14 cellular contexts compared by ENCODE assay signal in the genomic region with DNA sequence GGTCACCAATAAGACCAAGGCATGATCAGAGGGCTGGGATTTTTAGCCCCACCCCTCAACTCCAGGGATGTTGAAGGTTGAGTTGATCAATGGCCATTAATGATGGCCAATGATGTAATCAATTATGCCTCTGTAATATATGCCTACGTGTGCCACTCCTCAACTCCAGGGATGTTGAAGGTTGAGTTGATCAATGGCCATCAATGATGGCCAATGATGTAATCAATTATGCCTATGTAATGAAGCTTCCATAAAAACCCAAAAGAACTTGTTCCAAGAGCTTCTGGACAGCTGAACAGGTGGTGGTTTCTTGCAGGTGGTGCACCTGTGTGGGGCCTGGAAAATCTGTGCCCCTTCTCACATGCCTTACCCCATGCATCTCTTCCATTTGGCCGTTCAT. TPM values are rescaled to one million over a fixed set of nuclear protein-coding genes. Genes with fewer than 3 reads are reported as not detected.
DNase-seq lines count a peak whose midpoint lies in the region; ATAC-seq, FAIRE-seq and TF ChIP-seq lines count a peak whose summit lies in the region.
"Had no signal": no experiment of that assay in that cellular context is flagged by ENCODE, and none has a peak within 500 bp of the region (broad histone marks: within the 10 kb centered on the region; RNA-seq: fewer than 3 reads in every experiment).

No MANE protein-coding gene starts in this region.

- POLR2A ChIA-PET in HepG2 (lab: Yijun Ruan, JAX) (no interaction called here), HEK293 (lab: Yijun Ruan, JAX) (no interaction called here)

- no peak overlapping the region for H2BK120ac ChIP-seq in neuronal stem cell (ENCODE audit: low read depth, low read length)

- H3K79me1 ChIP-seq in neuronal stem cell (ENCODE audit: low read depth, low read length) = no peaks in the 10 kb centered on the region

- ATAC-seq in HepG2 = no peak
- no peak for ATAC-seq in right lobe of liver

- no peak overlapping the region for H2BK15ac ChIP-seq in neuronal stem cell (ENCODE audit: low read length)

- H3K79me2 ChIP-seq in HepG2 (ENCODE audit: insufficient read depth, low read length) (no peaks in the 10 kb centered on the region), Karpas-422 (ENCODE audit: low read length) (no peaks in the 10 kb centered on the region)

- intact Hi-C loops in HepG2 (cut with micrococcal nuclease; ENCODE audit: unreplicated experiment) (no loop called here), right lobe of liver (cut with DNase I) (no loop called here)

- no peak overlapping the region for H3K23ac ChIP-seq in neuronal stem cell (ENCODE audit: low read depth, low read length, poor library complexity)

- H3K18ac ChIP-seq in neuronal stem cell (ENCODE audit: low read length) = no peak overlapping the region

- no peaks in the 10 kb centered on the region for H4K20me1 ChIP-seq in HepG2 (ENCODE audit: insufficient read depth, low read length)
- no peaks in the 10 kb centered on the region for H4K20me1 ChIP-seq in Karpas-422 (ENCODE audit: insufficient read depth, low read depth, low read length)
- H4K20me1 ChIP-seq: BLaER1 treated with 17β-estradiol and CSF1 and Interleukin-3, amounts not matched to agents 10 nM and 100 nM had no signal

- no peaks in the 10 kb centered on the region for H3K36me3 ChIP-seq in HepG2 (replicated peaks in 1 of 2; ENCODE audit: control insufficient read depth in 1 of 2, insufficient read depth in 2 of 2, low read length in 2 of 2)
- H3K36me3 ChIP-seq in right lobe of liver = no peaks in the 10 kb centered on the region
- no peaks in the 10 kb centered on the region for H3K36me3 ChIP-seq in HEK293 (ENCODE audit: control insufficient read depth in 2 of 2, insufficient read depth in 1 of 2, low read length in 2 of 2)
- no peaks in the 10 kb centered on the region for H3K36me3 ChIP-seq in bronchial epithelial cell (ENCODE audit: control insufficient read depth, insufficient read depth, low read length)
- H3K36me3 ChIP-seq in neuronal stem cell (replicated peaks in 1 of 2; ENCODE audit: control insufficient read depth in 2 of 2, insufficient read depth in 2 of 2, low read length in 2 of 2) = no peaks in the 10 kb centered on the region
- no peaks in the 10 kb centered on the region for H3K36me3 ChIP-seq in Karpas-422 (ENCODE audit: insufficient read depth, low read length)
- H3K36me3 ChIP-seq: BLaER1 treated with 17β-estradiol and CSF1 and Interleukin-3, amounts not matched to agents 10 nM and 100 nM had no signal

- in situ Hi-C loops in HepG2 (cut with HindIII; ENCODE audit: extremely low pct_ligation_motif_present, low pct_unique_long_range_greater_than_20kb) = no loop called here

- H3K9me3 ChIP-seq in HepG2 (ENCODE audit: low read length) = peaks cover 4% of the 10 kb centered on the region; the same call in 1 of the 2 replicates
- no peaks in the 10 kb centered on the region for H3K9me3 ChIP-seq in right lobe of liver
- no peaks in the 10 kb centered on the region for H3K9me3 ChIP-seq in HEK293 (ENCODE audit: control insufficient read depth, insufficient read depth, low read depth, low read length)
- H3K9me3 ChIP-seq in neuronal stem cell (replicated peaks in 1 of 2; ENCODE audit: control insufficient read depth in 2 of 2, insufficient read depth in 1 of 2, low read depth in 1 of 2, low read length in 2 of 2) = peaks cover 0 to 3% of the 10 kb centered on the region in 2 donors
- no peaks in the 10 kb centered on the region for H3K9me3 ChIP-seq in Karpas-422 (ENCODE audit: low read length)

- H3K27ac ChIP-seq in HepG2 (ENCODE audit: extremely low read length, insufficient read depth, low read length) = no peak overlapping the region
- no peak overlapping the region for H3K27ac ChIP-seq in right lobe of liver
- no peak overlapping the region for H3K27ac ChIP-seq in HEK293 (ENCODE audit: extremely low read depth, low read depth, low read length)
- H3K27ac ChIP-seq in neuronal stem cell (replicated peaks; ENCODE audit: low read length) = no peak overlapping the region
- no peak overlapping the region for H3K27ac ChIP-seq in Karpas-422 (ENCODE audit: low read length)
- H3K27ac ChIP-seq: BLaER1 treated with 17β-estradiol and CSF1 and Interleukin-3, amounts not matched to agents 10 nM and 100 nM had no signal

- H2AK5ac ChIP-seq in neuronal stem cell (ENCODE audit: low read depth, low read length) = no peak overlapping the region

- H3K4me2 ChIP-seq in HepG2 (ENCODE audit: low read depth, low read length) (no peak overlapping the region), neuronal stem cell (ENCODE audit: insufficient read depth, low read length, poor library complexity, severe bottlenecking) (no peak overlapping the region), Karpas-422 (ENCODE audit: low read depth, low read length, poor library complexity, severe bottlenecking) (no peak overlapping the region)
- H3K4me2 ChIP-seq: BLaER1 treated with 17β-estradiol and CSF1 and Interleukin-3, amounts not matched to agents 10 nM and 100 nM had no signal

- TF ChIP-seq CTCF in HepG2 (CRISPR knock-in tag; IDR thresholded peaks at IDR 0.05) = no peak
- TF ChIP-seq CTCF in right lobe of liver (IDR thresholded peaks at IDR 0.05) = no peak
- TF ChIP-seq CTCF in HEK293 (tag by site-specific recombination; IDR thresholded peaks at IDR 0.05) = no peak
- TF ChIP-seq CTCF in bronchial epithelial cell (IDR thresholded peaks at IDR 0.05; ENCODE audit: insufficient read depth, low read length, severe bottlenecking) = no peak

- CTCF ChIA-PET in HepG2 (lab: Yijun Ruan, JAX; ENCODE audit: low intra/inter-chr PET ratio, low total read pairs) (no interaction called here), HEK293 (lab: Yijun Ruan, JAX) (interaction anchor here (1.0 to 1.2 kb wide), 2 partner anchors 9 to 27 kb away, joined by 3 read pairs; no protein-coding TSS in a partner anchor)

- no TSS peak for BruUV-seq in HepG2 (replicated peaks; lab: Mats Ljungman, UMichigan)

- TF ChIP-seq EP300 in HepG2 (IDR thresholded peaks at IDR 0.05; ENCODE audit: low read depth in 2 of 2, low read length in 2 of 2) = no peak
- TF ChIP-seq EP300 in HepG2 (CRISPR knock-in tag; IDR thresholded peaks at IDR 0.05; ENCODE audit: borderline replicate concordance) = no peak

- H3K9me2 ChIP-seq in Karpas-422 (replicated peaks; ENCODE audit: insufficient read depth, low read length) = no peaks in the 10 kb centered on the region

- 20% methylated on average over 2 of the region's 2 CpGs for WGBS in HepG2 (ENCODE audit: low lambda C conversion rate)
- 56% methylated on average over 1 of the region's 2 CpGs for WGBS in right lobe of liver (ENCODE audit: insufficient coverage, low coverage, low lambda C conversion rate, missing lambda C conversion rate)
- WGBS in neuronal stem cell (ENCODE audit: extremely low coverage in 2 of 2, insufficient read length in 2 of 2, insufficient replicate concordance in 1 of 2), 2 donors = no CpG with 5 or more reads among the region's 2 CpGs

- H3K4me3 ChIP-seq in HepG2 (replicated peaks in 1 of 3; ENCODE audit: insufficient read depth in 1 of 3, low read depth in 2 of 3, low read length in 3 of 3) = no peak overlapping the region
- H3K4me3 ChIP-seq in right lobe of liver = no peak overlapping the region
- no peak overlapping the region for H3K4me3 ChIP-seq in HEK293 (ENCODE audit: low read depth, low read length)
- no peak overlapping the region for H3K4me3 ChIP-seq in bronchial epithelial cell (ENCODE audit: low read depth, low read length)
- H3K4me3 ChIP-seq in neuronal stem cell (ENCODE audit: low read length in 2 of 2) = no peak overlapping the region
- no peak overlapping the region for H3K4me3 ChIP-seq in Karpas-422 (ENCODE audit: low read length)
- H3K4me3 ChIP-seq: BLaER1 treated with 17β-estradiol and CSF1 and Interleukin-3, amounts not matched to agents 10 nM and 100 nM had no signal

- DNase-seq in HepG2 (ENCODE audit: low spot score) (no peak), right lobe of liver (no peak), bronchial epithelial cell (ENCODE audit: low read depth) (no peak), NCI-H510A (lab: John Stamatoyannopoulos, UW) (no peak), neuronal stem cell (ENCODE audit: low spot score) (no peak), Karpas-422 (no peak)
- DNase-seq: Calu3, DMS79 treated with DMSO at 0.1 percent for 48 hours, GF-D8, H9 had no signal

- no peak overlapping the region for H2BK5ac ChIP-seq in neuronal stem cell (ENCODE audit: low read length)

- no peak overlapping the region for H3K14ac ChIP-seq in neuronal stem cell (ENCODE audit: low read length)

- no peak overlapping the region for H2BK12ac ChIP-seq in neuronal stem cell (ENCODE audit: low read length)

- FAIRE-seq in HepG2 (lab: Jason Lieb, UNC) = no peak
- peak; percentile 72 for FAIRE-seq in bronchial epithelial cell (lab: Jason Lieb, UNC)
- FAIRE-seq: H1 had no signal

- no peak overlapping the region for H2AFZ ChIP-seq in HepG2 (ENCODE audit: low read length)
- no peak overlapping the region for H2AFZ ChIP-seq in neuronal stem cell (ENCODE audit: low read length)
- no peak overlapping the region for H2AFZ ChIP-seq in Karpas-422 (ENCODE audit: low read length)

- H4K8ac ChIP-seq in neuronal stem cell (ENCODE audit: low read depth, low read length) = no peak overlapping the region

- H4K91ac ChIP-seq in neuronal stem cell (ENCODE audit: low read depth, low read length, poor library complexity) = no peak overlapping the region

- H3K9ac ChIP-seq in HepG2 (ENCODE audit: insufficient read depth, low read depth, low read length) = no peak overlapping the region
- H3K9ac ChIP-seq in neuronal stem cell (ENCODE audit: low read depth, low read length, poor library complexity) = no peak overlapping the region
- no peak overlapping the region for H3K9ac ChIP-seq in Karpas-422 (ENCODE audit: low read length)
- H3K9ac ChIP-seq: BLaER1 treated with 17β-estradiol and CSF1 and Interleukin-3, amounts not matched to agents 10 nM and 100 nM had no signal

- H3K4me1 ChIP-seq in HepG2 (ENCODE audit: insufficient read depth, low read length) = no peaks in the 10 kb centered on the region
- no peaks in the 10 kb centered on the region for H3K4me1 ChIP-seq in right lobe of liver
- H3K4me1 ChIP-seq in HEK293 (ENCODE audit: control insufficient read depth, insufficient read depth, low read length) = no peaks in the 10 kb centered on the region
- H3K4me1 ChIP-seq in neuronal stem cell (ENCODE audit: control insufficient read depth in 2 of 2, insufficient read depth in 1 of 2, low read depth in 1 of 2, low read length in 2 of 2) = no peaks in the 10 kb centered on the region
- no peaks in the 10 kb centered on the region for H3K4me1 ChIP-seq in Karpas-422 (ENCODE audit: low read length)

- H3K27me3 ChIP-seq in HepG2 (ENCODE audit: control insufficient read depth in 1 of 2, insufficient read depth in 2 of 2, low read length in 2 of 2) = no peaks in the 10 kb centered on the region
- no peaks in the 10 kb centered on the region for H3K27me3 ChIP-seq in right lobe of liver
- H3K27me3 ChIP-seq in bronchial epithelial cell (ENCODE audit: control insufficient read depth, insufficient read depth, low read length) = no peaks in the 10 kb centered on the region
- no peaks in the 10 kb centered on the region for H3K27me3 ChIP-seq in neuronal stem cell (ENCODE audit: control insufficient read depth in 3 of 3, insufficient read depth in 3 of 3, low read depth in 1 of 3, low read length in 3 of 3)
- H3K27me3 ChIP-seq in Karpas-422 (ENCODE audit: low read length) = no peaks in the 10 kb centered on the region
- H3K27me3 ChIP-seq: BLaER1 treated with 17β-estradiol and CSF1 and Interleukin-3, amounts not matched to agents 10 nM and 100 nM had no signal

- no peak for TF ChIP-seq POLR2A in HepG2 (IDR thresholded peaks at IDR 0.05; ENCODE audit: insufficient read depth in 1 of 2, low read depth in 2 of 2, low read length in 2 of 2)
- TF ChIP-seq POLR2A in right lobe of liver (IDR thresholded peaks at IDR 0.05) = no peak

- no peak for TF ChIP-seq RAD21 in HepG2 (CRISPR knock-in tag; IDR thresholded peaks at IDR 0.05)

- H3K4ac ChIP-seq in neuronal stem cell (ENCODE audit: low read length) = no peak overlapping the region

RNA-seq across cellular contexts. Expression of gene KLRG1, which starts 33.2 kb away (rescaled TPM):
- total RNA-seq in HepG2 (2016; rRNA removed; fragmentation: Illumina TruSeq; extraction: Trizol) = 1.2 and 1.6 TPM in 2 replicates
- 1.3 TPM in 1 of 2 replicates, not detected in the other for total RNA-seq in HepG2 (2016; cell fraction: cytosol; rRNA removed; fragmentation: Illumina TruSeq; extraction: Trizol; ENCODE audit: low read depth)
- 0.91 and 1.3 TPM in 2 replicates for total RNA-seq in HepG2 (2016; cell fraction: insoluble cytoplasmic fraction; rRNA removed; fragmentation: Illumina TruSeq; extraction: Trizol)
- total RNA-seq in HepG2 (2016; cell fraction: membrane; rRNA removed; fragmentation: Illumina TruSeq; extraction: Trizol) = 0.87 and 1.3 TPM in 2 replicates
- 1.4 and 1.8 TPM in 2 replicates for total RNA-seq in HepG2 (2016; cell fraction: nucleus; rRNA removed; fragmentation: Illumina TruSeq; extraction: Trizol)
- 0.51 and 1.7 TPM in 2 replicates for polyA plus RNA-seq in HepG2 (2011; rRNA removed)
- polyA plus RNA-seq in HepG2 (2011; cell fraction: cytosol; rRNA removed) = 0.52 and 0.58 TPM in 2 replicates
- polyA plus RNA-seq in HepG2 (2011; cell fraction: nucleus; rRNA removed) = 0.66 and 1.4 TPM in 2 replicates
- 0.49 and 0.91 TPM in 2 replicates for polyA plus RNA-seq in HepG2 (2012)
- polyA plus RNA-seq in HepG2 (2016; cell fraction: cytosol; fragmentation: Illumina TruSeq; extraction: Trizol; ENCODE audit: low read depth) = 0.19 and 0.29 TPM in 2 replicates
- polyA plus RNA-seq in HepG2 (2016; cell fraction: insoluble cytoplasmic fraction; fragmentation: Illumina TruSeq; extraction: Trizol; ENCODE audit: low read depth) = 1.1 and 1.9 TPM in 2 replicates
- polyA plus RNA-seq in HepG2 (2016; cell fraction: membrane; fragmentation: Illumina TruSeq; extraction: Trizol; ENCODE audit: low read depth) = 1.2 TPM in 2 replicates
- 0.57 and 1.5 TPM in 2 replicates for polyA plus RNA-seq in HepG2 (2016; cell fraction: nucleus; fragmentation: Illumina TruSeq; extraction: Trizol; ENCODE audit: insufficient read depth, low read depth)
- 0.56 and 1.6 TPM in 2 replicates for polyA minus RNA-seq in HepG2 (2011; rRNA and poly(A)+ RNA removed; ENCODE audit: low replicate concordance)
- 0.69 TPM in 1 of 2 replicates, not detected in the other for polyA minus RNA-seq in HepG2 (2011; cell fraction: cytosol; rRNA and poly(A)+ RNA removed)
- 0.64 and 0.87 TPM in 2 replicates for polyA minus RNA-seq in HepG2 (2011; cell fraction: nucleus; rRNA and poly(A)+ RNA removed)
- total RNA-seq in right lobe of liver = 1 to 10 TPM; 1.3 to 2.7 (median 1.6) TPM
- under 0.01 TPM in 1 of 2 replicates, not detected in the other for total RNA-seq in bronchial epithelial cell
- polyA plus RNA-seq in neuronal stem cell (2013, experiment 1 of 2) = 5.0 TPM
- polyA plus RNA-seq in neuronal stem cell (2013, experiment 2 of 2) = 4.3 TPM
- 9.1 and 34.7 TPM in 2 replicates for total RNA-seq in Karpas-422 (2014; rRNA removed; shearing (Covaris generic); ENCODE audit: low replicate concordance)
- total RNA-seq: A172 had no signal

Comparison
In these comparisons a context has a peak if more than half of its experiments do, and no peak if none do; other contexts are left out.
1. Of the 63 proteins assayed by ChIP-seq in both HepG2 and HEK293: peak only in HepG2: none; only in HEK293: ATF2; in both: none; in neither: 62.